Comparison of ENCODE assay signal across 29 cellular contexts in genomic region chr12:55034218-55034617, GRCh38. TPM values are rescaled to one million over a fixed set of nuclear protein-coding genes. Genes with fewer than 3 reads are reported as not detected.
A peak's percentile ranks its signal among the peaks of the same experiment; 100 is the strongest.
DNase-seq lines count a peak whose midpoint lies in the region; ATAC-seq and TF ChIP-seq lines count a peak whose summit lies in the region.
"Had no signal": no experiment of that assay in that cellular context is flagged by ENCODE, and none has a peak within 500 bp of the region (broad histone marks: within the 10 kb centered on the region; RNA-seq: fewer than 3 reads in every experiment).

No MANE protein-coding gene starts in this region.

- peak; percentile 61 for ATAC-seq in GM23338
- ATAC-seq: activated CD8-positive, alpha-beta T cell treated with anti-CD3 and anti-CD28 coated beads, Interleukin-2, amount 10 ng/mL, durations not matched to agents 7 days and 5 days; activated T-helper 17 cell treated with anti-CD3 and anti-CD28 coated beads, Interleukin-2, amount 50 U/mL, for 72 hours; K562; left ventricle myocardium superior; naive thymus-derived CD8-positive, alpha-beta T cell; stimulated activated effector memory CD8-positive, alpha-beta T cell treated with anti-CD3 and anti-CD28 coated beads, Interleukin-12 subunit alpha, Interleukin-12 subunit beta, amount 100 ng/mL, for 72 hours had no signal

- peaks cover 7% of the 10 kb centered on the region for H3K4me1 ChIP-seq in GM23338 (ENCODE audit: insufficient read depth)
- no peaks in the 10 kb centered on the region; the same call in 1 of the 2 replicates for H3K4me1 ChIP-seq in Caco-2
- H3K4me1 ChIP-seq: HAP-1, Peyer's patch had no signal

- no peaks in the 10 kb centered on the region for H3K9me3 ChIP-seq in Caco-2
- H3K9me3 ChIP-seq: HAP-1, Peyer's patch had no signal

- in situ Hi-C loops in ACHN (cut with HindIII; ENCODE audit: low pct_ligation_motif_present, low pct_unique_long_range_greater_than_20kb, low sequenced_read_pairs): no loop called here

- H3K27ac ChIP-seq in GM23338 (ENCODE audit: low read depth): no peak overlapping the region
- H3K27ac ChIP-seq: Peyer's patch had no signal

- no peaks in the 10 kb centered on the region for H3K9me3 Mint-ChIP-seq in GM23338
- H3K9me3 Mint-ChIP-seq in Caco-2 (ENCODE audit: unreplicated experiment): no peaks in the 10 kb centered on the region
- H3K9me3 Mint-ChIP-seq: activated T-helper 17 cell treated with anti-CD3 and anti-CD28 coated beads, Interleukin-2, amount 50 U/mL, for 72 hours; CD4-positive, alpha-beta T cell; stimulated activated effector memory CD8-positive, alpha-beta T cell treated with anti-CD3 and anti-CD28 coated beads, Interleukin-12 subunit alpha, Interleukin-12 subunit beta, amount 100 ng/mL, for 72 hours had no signal

- H3K36me3 ChIP-seq in GM23338 (ENCODE audit: insufficient read depth): no peaks in the 10 kb centered on the region
- no peaks in the 10 kb centered on the region for H3K36me3 ChIP-seq in Caco-2 (ENCODE audit: control insufficient read depth, insufficient read depth, low read length)
- H3K36me3 ChIP-seq: HAP-1, Peyer's patch had no signal

- H3K4me1 Mint-ChIP-seq in GM23338 (peaks cover 11% of the 10 kb centered on the region), Caco-2 (ENCODE audit: low read depth, unreplicated experiment) (no peaks in the 10 kb centered on the region)

- CTCF ChIA-PET in Caco-2 (lab: Charles Lee): no interaction called here

- H4K20me1 ChIP-seq in GM23338 (replicated peaks; ENCODE audit: insufficient read depth): no peaks in the 10 kb centered on the region

- no peaks in the 10 kb centered on the region for H3K36me3 Mint-ChIP-seq in GM23338 (ENCODE audit: low read depth)
- H3K36me3 Mint-ChIP-seq in Caco-2 (ENCODE audit: insufficient read depth, unreplicated experiment): no peaks in the 10 kb centered on the region
- H3K36me3 Mint-ChIP-seq: naive thymus-derived CD8-positive, alpha-beta T cell; stimulated activated effector memory CD8-positive, alpha-beta T cell treated with anti-CD3 and anti-CD28 coated beads, Interleukin-12 subunit alpha, Interleukin-12 subunit beta, amount 100 ng/mL, for 72 hours had no signal

- peak overlapping the region; percentile 60; the same call in 1 of the 2 replicates for H2AFZ ChIP-seq in GM23338

- H3K27ac Mint-ChIP-seq in GM23338 (no peak overlapping the region), Caco-2 (ENCODE audit: unreplicated experiment) (no peak overlapping the region)
- H3K27ac Mint-ChIP-seq: activated CD8-positive, alpha-beta T cell treated with anti-CD3 and anti-CD28 coated beads, Interleukin-2, amount 10 ng/mL, durations not matched to agents 7 days and 5 days; activated T-helper 17 cell treated with anti-CD3 and anti-CD28 coated beads, Interleukin-2, amount 50 U/mL, for 72 hours; CD4-positive, alpha-beta T cell; stimulated activated effector memory CD8-positive, alpha-beta T cell treated with anti-CD3 and anti-CD28 coated beads, Interleukin-12 subunit alpha, Interleukin-12 subunit beta, amount 100 ng/mL, for 72 hours had no signal

- H3K79me2 ChIP-seq in GM23338 (replicated peaks; ENCODE audit: insufficient read depth): no peaks in the 10 kb centered on the region

- intact Hi-C loops in Caco-2 (cut with micrococcal nuclease; ENCODE audit: unreplicated experiment): no loop called here

- no peaks in the 10 kb centered on the region for H3K9me2 ChIP-seq in GM23338 (ENCODE audit: insufficient read depth)

- H3K4me3 Mint-ChIP-seq in GM23338 (no peak overlapping the region), Caco-2 (ENCODE audit: unreplicated experiment) (no peak overlapping the region)
- H3K4me3 Mint-ChIP-seq: activated CD8-positive, alpha-beta T cell treated with anti-CD3 and anti-CD28 coated beads, Interleukin-2, amount 10 ng/mL, durations not matched to agents 7 days and 5 days; activated T-helper 17 cell treated with anti-CD3 and anti-CD28 coated beads, Interleukin-2, amount 50 U/mL, for 72 hours; CD4-positive, alpha-beta T cell; stimulated activated effector memory CD8-positive, alpha-beta T cell treated with anti-CD3 and anti-CD28 coated beads, Interleukin-12 subunit alpha, Interleukin-12 subunit beta, amount 100 ng/mL, for 72 hours had no signal

- H3K27me3 ChIP-seq in GM23338 (ENCODE audit: insufficient read depth) (no peaks in the 10 kb centered on the region), Caco-2 (replicated peaks; ENCODE audit: control insufficient read depth, insufficient read depth, low read length) (no peaks in the 10 kb centered on the region; the same call in 1 of the 2 replicates)
- H3K27me3 ChIP-seq: Peyer's patch had no signal

- no peak overlapping the region for H3K4me2 ChIP-seq in GM23338

- H3K4me3 ChIP-seq in GM23338 (no peak overlapping the region), foreskin fibroblast (ENCODE audit: low read depth in 1 of 2, low read length in 2 of 2) (no peak overlapping the region), Caco-2 (ENCODE audit: low read depth, low read length) (no peak overlapping the region)
- H3K4me3 ChIP-seq: HAP-1, K562, Peyer's patch had no signal

- POLR2A ChIA-PET in Caco-2 (lab: Charles Lee): no interaction called here

- DNase-seq in GM23338 (ENCODE audit: low spot score) (no peak), amygdala (lab: John Stamatoyannopoulos, UW) (peak in 30 of 56 donors; percentile 3 to 73 (median 23)), inferior parietal cortex (ENCODE audit: extremely low spot score) (peak; percentile 1), foreskin fibroblast (no peak), ACHN (no peak), amniotic stem cell (lab: John Stamatoyannopoulos, UW) (no peak), Caco-2 (no peak)
- DNase-seq: activated CD8-positive, alpha-beta T cell treated with anti-CD3 and anti-CD28 coated beads, Interleukin-2, amount 10 ng/mL, durations not matched to agents 7 days and 5 days; activated naive CD4-positive, alpha-beta T cell treated with anti-CD3 and anti-CD28 coated beads, Interleukin-2, amount 50 U/mL, for 16 hours; CD4-positive, alpha-beta T cell; effector CD8-positive, alpha-beta T cell; left ventricle myocardium superior; naive thymus-derived CD8-positive, alpha-beta T cell; NCI-H1092; NCI-H1694 treated with DMSO at 0.1 percent for 48 hours; NCI-H510A; occipital lobe; Peyer's patch; SHP77 treated with DMSO at 0.1 percent for 48 hours; trophoblast cell had no signal

- BruUV-seq in Caco-2 (replicated peaks; lab: Mats Ljungman, UMichigan): no TSS peak

- H3K27me3 Mint-ChIP-seq in GM23338 (ENCODE audit: insufficient read depth, low read depth, poor library complexity) (peaks cover 3% of the 10 kb centered on the region), Caco-2 (ENCODE audit: insufficient read depth, unreplicated experiment) (peaks cover 12% of the 10 kb centered on the region)

- TF ChIP-seq CTCF in GM23338 (conservative IDR thresholded peaks at IDR 0.05; ENCODE audit: low read depth in 2 of 2) (no peak), foreskin fibroblast (IDR thresholded peaks at IDR 0.05; ENCODE audit: low read depth, low read length) (no peak), Caco-2 (IDR thresholded peaks at IDR 0.05; ENCODE audit: insufficient read depth in 1 of 2, low read depth in 1 of 2, low read length in 1 of 2, severe bottlenecking in 1 of 2, unreplicated experiment in 1 of 2) (no peak)

- H3F3A ChIP-seq in GM23338 (replicated peaks; ENCODE audit: low read depth): no peaks in the 10 kb centered on the region

TF ChIP-seq in GM23338, 12 proteins besides CTCF, POLR2A, EP300 and RAD21:
- no peak for TF ChIP-seq STAT1 (IDR thresholded peaks at IDR 0.05; ENCODE audit: unreplicated experiment)
- TF ChIP-seq ZNF331 (CRISPR knock-in tag; IDR thresholded peaks at IDR 0.05; ENCODE audit: low read depth): no peak
- no peak for TF ChIP-seq CREB1 (CRISPR knock-in tag; IDR thresholded peaks at IDR 0.05; ENCODE audit: low read depth)

RNA-seq across cellular contexts. Expression of gene NEUROD4, which starts 14.4 kb away (rescaled TPM):
- total RNA-seq in GM23338 (2014; rRNA removed; shearing (Covaris generic)): 0.07 TPM in 1 of 2 replicates, not detected in the other
- polyA plus RNA-seq in GM23338 (2016; fragmentation: Nextera tagmentation; extraction: Ambion mirVana): 0.05 and 0.13 TPM in 2 replicates
- total RNA-seq in Caco-2 (2022): not detected in 2 replicates
- total RNA-seq: activated CD8-positive, alpha-beta T cell treated with anti-CD3 and anti-CD28 coated beads, Interleukin-2, amount 10 ng/mL, durations not matched to agents 7 days and 5 days; activated T-helper 17 cell treated with anti-CD3 and anti-CD28 coated beads, Interleukin-2, amount 50 U/mL, for 72 hours; bronchial epithelial cell; CD4-positive, alpha-beta T cell; epithelial cell of proximal tubule; K562; left ventricle myocardium superior; naive thymus-derived CD8-positive, alpha-beta T cell; Peyer's patch; subcutaneous adipose tissue; T-helper 2 cell treated with Interferon-gamma antibody and Interleukin-4, amounts not matched to agents 100 ng/mL and 5 ng/mL, for 36 hours had no signal
- polyA plus RNA-seq: K562; keratinocyte; naive thymus-derived CD8-positive, alpha-beta T cell had no signal

RNA-seq across cellular contexts. Expression of gene TESPA1, which starts 49.7 kb away (rescaled TPM):
- not detected in 2 replicates for total RNA-seq in GM23338 (2014; rRNA removed; shearing (Covaris generic))
- polyA plus RNA-seq in GM23338 (2016; fragmentation: Nextera tagmentation; extraction: Ambion mirVana): 0.34 TPM in 1 of 2 replicates, not detected in the other
- total RNA-seq in Caco-2 (2022): not detected in 2 replicates
- total RNA-seq: bronchial epithelial cell, epithelial cell of proximal tubule, occipital lobe had no signal
- polyA plus RNA-seq: keratinocyte had no signal

Comparison
In these comparisons a context has a peak if more than half of its experiments do, and no peak if none do; other contexts are left out.
1. DNase-seq: peak in amygdala (30 of 56) and inferior parietal cortex (single experiment); none in GM23338 (single experiment), foreskin fibroblast (0 of 2), ACHN (single experiment), amniotic stem cell (single experiment) and Caco-2 (0 of 2).